Comparison of ENCODE assay signal across 21 cellular contexts in genomic region chr10:99427566-99428150, GRCh38. TPM values are rescaled to one million over a fixed set of nuclear protein-coding genes. Genes with fewer than 3 reads are reported as not detected.
DNase-seq lines count a peak whose midpoint lies in the region; ATAC-seq and TF ChIP-seq lines count a peak whose summit lies in the region.
"Had no signal": no experiment of that assay in that cellular context is flagged by ENCODE, and none has a peak within 500 bp of the region (broad histone marks: within the 10 kb centered on the region; RNA-seq: fewer than 3 reads in every experiment).

No MANE protein-coding gene starts in this region.

- H3K27ac ChIP-seq in heart right ventricle, result peak overlapping the region in 2 of 10 donors; percentile 5 to 16
- no peak overlapping the region for H3K27ac ChIP-seq in foreskin keratinocyte
- H3K27ac ChIP-seq: 22Rv1 had no signal

- POLR2A ChIA-PET in activated CD4-positive, alpha-beta T cell treated with anti-CD3 and anti-CD28 coated beads for 36 hours (lab: Charles Lee), result no interaction called here

- no peaks in the 10 kb centered on the region for H3K9me3 ChIP-seq in heart right ventricle

- H3K27me3 Mint-ChIP-seq in activated CD4-positive, alpha-beta T cell treated with anti-CD3 and anti-CD28 coated beads for 36 hours, result no peaks in the 10 kb centered on the region
- H3K27me3 Mint-ChIP-seq: IgD-negative memory B cell had no signal

- TF ChIP-seq CTCF in heart right ventricle (IDR thresholded peaks at IDR 0.05) (no peak), foreskin keratinocyte (conservative IDR thresholded peaks at IDR 0.05) (no peak)

- intact Hi-C loops in activated CD4-positive, alpha-beta T cell treated with anti-CD3 and anti-CD28 coated beads for 36 hours (cut with DNase I, micrococcal nuclease), result no loop called here
- intact Hi-C loops in heart right ventricle (cut with DNase I), result no loop called here
- intact Hi-C loops in Right ventricle myocardium superior (cut with DNase I), result no loop called here

- peaks cover 0 to 77% (median 30%) of the 10 kb centered on the region in 9 donors for H3K4me1 ChIP-seq in heart right ventricle
- H3K4me1 ChIP-seq in foreskin keratinocyte, result no peaks in the 10 kb centered on the region

- ATAC-seq in activated CD4-positive, alpha-beta T cell treated with anti-CD3 and anti-CD28 coated beads for 36 hours, result no peak
- ATAC-seq in heart right ventricle (no peak), Right ventricle myocardium superior (ENCODE audit: poor library complexity) (no peak), foreskin keratinocyte (no peak)

- H3K36me3 Mint-ChIP-seq in activated CD4-positive, alpha-beta T cell treated with anti-CD3 and anti-CD28 coated beads for 36 hours (ENCODE audit: low read depth), result peaks cover 11% of the 10 kb centered on the region

- DNase-seq in activated CD4-positive, alpha-beta T cell treated with anti-CD3 and anti-CD28 coated beads for 36 hours, result peak; percentile 11
- no peak for DNase-seq in activated CD4-positive, alpha-beta T cell treated with anti-CD3 and anti-CD28 coated beads for 1 hour
- DNase-seq in heart right ventricle (no peak), Right ventricle myocardium superior (no peak), kidney tubule cell (ENCODE audit: low spot score) (peak; percentile 78), renal cortical epithelial cell (ENCODE audit: low read depth) (peak; percentile 67), foreskin keratinocyte (no peak), NOMO-1 treated with dmso at 0.1 percent for 144 hours (lab: John Stamatoyannopoulos, UW; ENCODE audit: unreplicated experiment) (no peak)
- DNase-seq: DMS79, Kasumi-1, MM.1S, NCI-H1092 treated with DMSO at 0.1 percent for 48 hours, NCI-H146, NCI-H2029 treated with DMSO at 0.1 percent for 48 hours, NCI-H2171, NCI-H446, OCI-M1, SIG-M5 had no signal

- H3K36me3 ChIP-seq in heart right ventricle, result peaks cover 0 to 28% (median 0%) of the 10 kb centered on the region in 9 donors

- CTCF ChIA-PET in activated CD4-positive, alpha-beta T cell treated with anti-CD3 and anti-CD28 coated beads for 36 hours (lab: Charles Lee), result interaction anchor here (0.5 to 2.6 kb wide), 3 partner anchors 8 to 682 kb away, joined by 3 to 18 read pairs (median 4); no protein-coding TSS in a partner anchor

- H3K27me3 ChIP-seq in heart right ventricle, result no peaks in the 10 kb centered on the region
- no peaks in the 10 kb centered on the region for H3K27me3 ChIP-seq in foreskin keratinocyte

- peak overlapping the region in 6 of 10 donors; percentile 4 to 96 (median 82) for H3K4me3 ChIP-seq in heart right ventricle

- H3K4me3 Mint-ChIP-seq in activated CD4-positive, alpha-beta T cell treated with anti-CD3 and anti-CD28 coated beads for 36 hours, result no peak overlapping the region
- H3K4me3 Mint-ChIP-seq: CD14-positive monocyte had no signal

- WGBS in heart right ventricle, 2 donors, result 65 to 73% methylated on average over 4 of the region's 4 CpGs

- no peaks in the 10 kb centered on the region for H3K9me3 Mint-ChIP-seq in activated CD4-positive, alpha-beta T cell treated with anti-CD3 and anti-CD28 coated beads for 36 hours (ENCODE audit: low read depth)
- H3K9me3 Mint-ChIP-seq: IgD-negative memory B cell had no signal

- peaks cover 28% of the 10 kb centered on the region for H3K4me1 Mint-ChIP-seq in activated CD4-positive, alpha-beta T cell treated with anti-CD3 and anti-CD28 coated beads for 36 hours

- no peak overlapping the region for H3K27ac Mint-ChIP-seq in activated CD4-positive, alpha-beta T cell treated with anti-CD3 and anti-CD28 coated beads for 36 hours
- H3K27ac Mint-ChIP-seq: IgD-negative memory B cell had no signal

RNA-seq across cellular contexts. Expression of gene GOT1, which starts 2.8 kb away (rescaled TPM):
- 10 to 100 TPM; 51.7 to 83.5 TPM for total RNA-seq in activated CD4-positive, alpha-beta T cell treated with anti-CD3 and anti-CD28 coated beads for 36 hours
- total RNA-seq in heart right ventricle (100 to 1,000 TPM; 362 to 669 (median 586) TPM), Right ventricle myocardium superior (516 TPM), renal cortical epithelial cell (52.6 and 62.2 TPM in 2 replicates), foreskin keratinocyte (38.5 and 42.9 TPM in 2 replicates)
- polyA plus RNA-seq in heart right ventricle (100 to 1,000 TPM; 114 to 344 TPM), foreskin keratinocyte (34.3 and 41.5 TPM in 2 replicates)

Comparison
In these comparisons a context has a peak if more than half of its experiments do, and no peak if none do; other contexts are left out.
1. DNase-seq: peak in activated CD4-positive, alpha-beta T cell treated with anti-CD3 and anti-CD28 coated beads for 36 hours (single experiment), kidney tubule cell (single experiment) and renal cortical epithelial cell (single experiment); none in activated CD4-positive, alpha-beta T cell treated with anti-CD3 and anti-CD28 coated beads for 1 hour (single experiment), heart right ventricle (0 of 2), Right ventricle myocardium superior (single experiment), foreskin keratinocyte (0 of 2) and NOMO-1 treated with dmso at 0.1 percent for 144 hours (single experiment).